8 cellular contexts compared by ENCODE assay signal in genomic region chr9:135343733-135344522, GRCh38.
DNase-seq lines count a peak whose midpoint lies in the region; ATAC-seq, FAIRE-seq and TF ChIP-seq lines count a peak whose summit lies in the region.

No MANE protein-coding gene starts in this region.

- H3K9me3 Mint-ChIP-seq in CD8-positive, alpha-beta T cell = no peaks in the 10 kb centered on the region

- no peaks in the 10 kb centered on the region for H3K36me3 Mint-ChIP-seq in CD8-positive, alpha-beta T cell

- POLR2A ChIA-PET in CD8-positive, alpha-beta T cell (lab: Charles Lee) = no interaction called here

- intact Hi-C loops in CD8-positive, alpha-beta T cell (cut with DNase I, micrococcal nuclease) = loop anchor here in 1 of 2 experiments (5.0 kb wide), 1 partner anchor 897 kb away; no protein-coding TSS in a partner anchor

- H3K4me3 Mint-ChIP-seq in CD8-positive, alpha-beta T cell = no peak overlapping the region

- no peak overlapping the region for H3K27ac Mint-ChIP-seq in CD8-positive, alpha-beta T cell

- peak in 5 of 7 experiments; percentile 11 to 58 (median 40) for DNase-seq in CD8-positive, alpha-beta T cell
- DNase-seq in HT-29 (ENCODE audit: low spot score) (peak; percentile 57), SJCRH30 (peak; percentile 63 to 77), anterior cingulate cortex (lab: John Stamatoyannopoulos, UW) (peak in 32 of 58 donors; percentile 20 to 77 (median 38)), iPS-NIHi7 (ENCODE audit: extremely low spot score) (peak; percentile 94), RCC 7860 (ENCODE audit: low spot score) (no peak)
- peak; percentile 43 for DNase-seq in stimulated activated CD4-positive, alpha-beta T cell treated with anti-CD3 and anti-CD28 coated beads, Interleukin-1b, Interleukin-23, amount 100 ng/mL, for 48 hours

- H3K27me3 Mint-ChIP-seq in CD8-positive, alpha-beta T cell (ENCODE audit: low read depth) = peaks cover 13% of the 10 kb centered on the region

- H3K27me3 ChIP-seq in CD8-positive, alpha-beta T cell (ENCODE audit: insufficient read depth, low read length) = no peaks in the 10 kb centered on the region
- peaks cover 52% of the 10 kb centered on the region for H3K27me3 ChIP-seq in SJCRH30

- no peaks in the 10 kb centered on the region for H3K36me3 ChIP-seq in CD8-positive, alpha-beta T cell (ENCODE audit: insufficient read depth, low read length)
- no peaks in the 10 kb centered on the region for H3K36me3 ChIP-seq in SJCRH30

- FAIRE-seq in RCC 7860 (lab: Jason Lieb, UNC) = no peak

- no peaks in the 10 kb centered on the region for H3K4me1 Mint-ChIP-seq in CD8-positive, alpha-beta T cell (ENCODE audit: low read depth)

- no peak overlapping the region for H3K27ac ChIP-seq in CD8-positive, alpha-beta T cell (ENCODE audit: low read depth, low read length)
- no peak overlapping the region for H3K27ac ChIP-seq in SJCRH30

- TF ChIP-seq CTCF in CD8-positive, alpha-beta T cell (IDR thresholded peaks at IDR 0.05) = peak; percentile 55

- H3K9me3 ChIP-seq in CD8-positive, alpha-beta T cell (ENCODE audit: low read length) = no peaks in the 10 kb centered on the region
- H3K9me3 ChIP-seq in SJCRH30 (replicated peaks) = no peaks in the 10 kb centered on the region

- ATAC-seq in CD8-positive, alpha-beta T cell = no peak
- no peak for ATAC-seq in HG02970 (IDR thresholded peaks at IDR 0.05; ENCODE audit: low FRiP score, unreplicated experiment)

- no peak overlapping the region for H3K4me3 ChIP-seq in CD8-positive, alpha-beta T cell (ENCODE audit: low read depth, low read length)
- H3K4me3 ChIP-seq in SJCRH30 = no peak overlapping the region

- CTCF ChIA-PET in CD8-positive, alpha-beta T cell (lab: Charles Lee) = no interaction called here

- H3K4me1 ChIP-seq in CD8-positive, alpha-beta T cell (ENCODE audit: insufficient read depth, low read length) = no peaks in the 10 kb centered on the region
- H3K4me1 ChIP-seq in SJCRH30 = no peaks in the 10 kb centered on the region
